In the genomic region with DNA sequence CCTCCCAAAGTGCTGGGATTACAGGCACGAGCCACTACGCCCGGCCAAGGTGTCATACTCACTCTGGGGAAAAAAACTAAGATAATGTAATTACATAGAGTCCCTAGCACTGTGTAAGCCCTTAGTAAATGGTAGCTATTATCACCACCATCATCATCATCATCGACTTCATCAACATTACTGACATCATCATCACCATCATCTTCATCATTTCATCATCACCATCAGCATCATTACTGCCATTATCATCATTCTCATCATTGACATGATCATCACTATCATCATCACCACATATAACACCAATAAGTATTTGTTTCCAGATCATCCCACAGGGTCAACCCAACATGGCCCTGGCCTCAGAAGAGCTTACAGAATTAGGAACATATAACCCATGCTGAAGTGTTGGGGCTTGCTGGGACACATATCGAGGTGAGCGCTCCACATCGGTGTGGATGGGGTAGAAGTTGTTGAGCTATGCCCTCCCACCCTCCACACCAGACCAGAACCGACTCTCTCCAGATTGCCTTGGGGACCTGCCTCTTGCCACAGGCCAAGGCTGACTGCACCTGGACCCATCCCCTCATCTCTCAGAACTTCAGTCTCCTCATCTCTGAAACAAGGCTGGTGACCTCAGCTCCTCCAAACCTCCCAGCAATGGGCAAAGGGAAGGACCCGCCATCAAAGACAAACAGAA, we compare ENCODE assay signal across 1 cellular context.
A peak's percentile ranks its signal among the peaks of the same experiment; 100 is the strongest.
TF ChIP-seq lines count a peak whose summit lies in the region.

No MANE protein-coding gene starts in this region.

TF ChIP-seq in HepG2, 621 proteins besides CTCF, POLR2A, EP300 and RAD21:
- no peak for TF ChIP-seq ZNF577 (CRISPR knock-in tag; IDR thresholded peaks at IDR 0.05; ENCODE audit: borderline replicate concordance, low read depth)
- no peak for TF ChIP-seq PHF20 (CRISPR knock-in tag; IDR thresholded peaks at IDR 0.05)
- TF ChIP-seq, protein P1, sequence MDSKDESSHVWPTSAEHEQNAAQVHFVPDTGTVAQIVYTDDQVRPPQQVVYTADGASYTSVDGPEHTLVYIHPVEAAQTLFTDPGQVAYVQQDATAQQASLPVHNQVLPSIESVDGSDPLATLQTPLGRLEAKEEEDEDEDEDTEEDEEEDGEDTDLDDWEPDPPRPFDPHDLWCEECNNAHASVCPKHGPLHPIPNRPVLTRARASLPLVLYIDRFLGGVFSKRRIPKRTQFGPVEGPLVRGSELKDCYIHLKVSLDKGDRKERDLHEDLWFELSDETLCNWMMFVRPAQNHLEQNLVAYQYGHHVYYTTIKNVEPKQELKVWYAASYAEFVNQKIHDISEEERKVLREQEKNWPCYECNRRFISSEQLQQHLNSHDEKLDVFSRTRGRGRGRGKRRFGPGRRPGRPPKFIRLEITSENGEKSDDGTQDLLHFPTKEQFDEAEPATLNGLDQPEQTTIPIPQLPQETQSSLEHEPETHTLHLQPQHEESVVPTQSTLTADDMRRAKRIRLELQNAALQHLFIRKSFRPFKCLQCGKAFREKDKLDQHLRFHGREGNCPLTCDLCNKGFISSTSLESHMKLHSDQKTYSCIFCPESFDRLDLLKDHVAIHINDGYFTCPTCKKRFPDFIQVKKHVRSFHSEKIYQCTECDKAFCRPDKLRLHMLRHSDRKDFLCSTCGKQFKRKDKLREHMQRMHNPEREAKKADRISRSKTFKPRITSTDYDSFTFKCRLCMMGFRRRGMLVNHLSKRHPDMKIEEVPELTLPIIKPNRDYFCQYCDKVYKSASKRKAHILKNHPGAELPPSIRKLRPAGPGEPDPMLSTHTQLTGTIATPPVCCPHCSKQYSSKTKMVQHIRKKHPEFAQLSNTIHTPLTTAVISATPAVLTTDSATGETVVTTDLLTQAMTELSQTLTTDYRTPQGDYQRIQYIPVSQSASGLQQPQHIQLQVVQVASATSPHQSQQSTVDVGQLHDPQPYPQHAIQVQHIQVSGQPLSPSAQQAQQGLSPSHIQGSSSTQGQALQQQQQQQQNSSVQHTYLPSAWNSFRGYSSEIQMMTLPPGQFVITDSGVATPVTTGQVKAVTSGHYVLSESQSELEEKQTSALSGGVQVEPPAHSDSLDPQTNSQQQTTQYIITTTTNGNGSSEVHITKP (CRISPR knock-in tag; IDR thresholded peaks at IDR 0.05; ENCODE audit: low read depth), result no peak
- no peak for TF ChIP-seq ZNF333 (CRISPR knock-in tag; IDR thresholded peaks at IDR 0.05; ENCODE audit: borderline replicate concordance)
- no peak for TF ChIP-seq MTA1 (CRISPR knock-in tag; IDR thresholded peaks at IDR 0.05; ENCODE audit: borderline replicate concordance)
- TF ChIP-seq, protein P2, sequence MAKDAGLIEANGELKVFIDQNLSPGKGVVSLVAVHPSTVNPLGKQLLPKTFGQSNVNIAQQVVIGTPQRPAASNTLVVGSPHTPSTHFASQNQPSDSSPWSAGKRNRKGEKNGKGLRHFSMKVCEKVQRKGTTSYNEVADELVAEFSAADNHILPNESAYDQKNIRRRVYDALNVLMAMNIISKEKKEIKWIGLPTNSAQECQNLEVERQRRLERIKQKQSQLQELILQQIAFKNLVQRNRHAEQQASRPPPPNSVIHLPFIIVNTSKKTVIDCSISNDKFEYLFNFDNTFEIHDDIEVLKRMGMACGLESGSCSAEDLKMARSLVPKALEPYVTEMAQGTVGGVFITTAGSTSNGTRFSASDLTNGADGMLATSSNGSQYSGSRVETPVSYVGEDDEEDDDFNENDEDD (CRISPR knock-in tag; IDR thresholded peaks at IDR 0.05; ENCODE audit: borderline replicate concordance), result no peak
- TF ChIP-seq CREB1 (IDR thresholded peaks at IDR 0.05), result peak; percentile 91
- TF ChIP-seq CREB1 (CRISPR knock-in tag; IDR thresholded peaks at IDR 0.05), result no peak
- peak; percentile 85 for TF ChIP-seq ATF7 (IDR thresholded peaks at IDR 0.05)
- TF ChIP-seq ATF7 (CRISPR knock-in tag; IDR thresholded peaks at IDR 0.05), result no peak
- TF ChIP-seq RNF2 (conservative IDR thresholded peaks at IDR 0.05; ENCODE audit: low read depth), result no peak
- TF ChIP-seq, protein P3, sequence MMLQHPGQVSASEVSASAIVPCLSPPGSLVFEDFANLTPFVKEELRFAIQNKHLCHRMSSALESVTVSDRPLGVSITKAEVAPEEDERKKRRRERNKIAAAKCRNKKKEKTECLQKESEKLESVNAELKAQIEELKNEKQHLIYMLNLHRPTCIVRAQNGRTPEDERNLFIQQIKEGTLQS (CRISPR knock-in tag; IDR thresholded peaks at IDR 0.05), result no peak
